8 cellular contexts compared by ENCODE assay signal in genomic region chr19:35066691-35067563, GRCh38.
DNase-seq lines count a peak whose midpoint lies in the region; ATAC-seq and TF ChIP-seq lines count a peak whose summit lies in the region.

No MANE protein-coding gene starts in this region.

- peak; percentile 80 for TF ChIP-seq CTCF in 22Rv1 (IDR thresholded peaks at IDR 0.05)

- peak; percentile 81 for ATAC-seq in GM18511 (IDR thresholded peaks at IDR 0.05; ENCODE audit: unreplicated experiment)
- peak; percentile 57 for ATAC-seq in HG03565 (IDR thresholded peaks at IDR 0.05; ENCODE audit: unreplicated experiment)
- peak; percentile 92 for ATAC-seq in memory B cell (ENCODE audit: low read depth)

- no peaks in the 10 kb centered on the region for H3K27me3 Mint-ChIP-seq in memory B cell

- H3K9me3 Mint-ChIP-seq in memory B cell: no peaks in the 10 kb centered on the region

- DNase-seq in NOMO-1 treated with DMSO at 0.1 percent for 48 hours (lab: John Stamatoyannopoulos, UW; ENCODE audit: unreplicated experiment) (peak; percentile 70), memory B cell (ENCODE audit: low spot score in 2 of 2) (peak; percentile 91 to 95)
- DNase-seq in activated CD8-positive, alpha-beta memory T cell treated with anti-CD3 and anti-CD28 coated beads for 4 hours (ENCODE audit: low read depth in 2 of 2): peak; percentile 76 to 78
- DNase-seq in effector CD8-positive, alpha-beta T cell (lab: John Stamatoyannopoulos, UW): peak; percentile 83
- DNase-seq in stimulated activated CD8-positive, alpha-beta memory T cell treated with anti-CD3 and anti-CD28 coated beads, Interleukin-2, amount 100 ng/mL, for 1 hour (ENCODE audit: low read depth in 2 of 2): peak; percentile 79 to 81

- H3K27ac Mint-ChIP-seq in memory B cell: no peak overlapping the region

- H3K27ac ChIP-seq in 22Rv1: no peak overlapping the region

- peaks cover 10% of the 10 kb centered on the region for H3K4me1 Mint-ChIP-seq in memory B cell

- H3K4me3 Mint-ChIP-seq in memory B cell: no peak overlapping the region

- no peaks in the 10 kb centered on the region for H3K36me3 Mint-ChIP-seq in memory B cell
